In the genomic region with DNA sequence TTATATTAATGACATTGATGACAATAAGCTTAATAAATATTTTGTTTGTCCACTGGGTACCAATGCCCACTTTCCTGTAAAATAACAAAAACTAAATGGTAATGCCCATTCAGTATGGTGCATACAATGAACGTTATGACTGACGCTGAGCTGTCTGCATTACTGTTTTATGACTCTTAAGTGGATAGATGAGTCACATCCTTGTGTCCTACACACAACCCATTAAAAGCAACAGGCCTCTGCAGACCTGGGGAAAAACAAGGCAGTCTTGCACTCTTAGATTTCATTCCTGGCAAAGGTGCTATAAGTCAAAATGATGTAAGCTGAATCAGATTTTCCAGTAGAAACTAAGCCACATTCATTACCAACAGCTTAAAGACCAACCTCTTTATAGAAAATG, we compare ENCODE assay signal across 7 cellular contexts.
DNase-seq lines count a peak whose midpoint lies in the region; FAIRE-seq and TF ChIP-seq lines count a peak whose summit lies in the region.

No MANE protein-coding gene starts in this region.

- H3K27me3 Mint-ChIP-seq in nephron progenitor cell (ENCODE audit: low read depth, poor library complexity), result peaks cover 3% of the 10 kb centered on the region

- in situ Hi-C loops in astrocyte of the spinal cord (cut with HindIII; ENCODE audit: low sequenced_read_pairs), result no loop called here

- H3K9me3 Mint-ChIP-seq in nephron progenitor cell, result peaks cover 14% of the 10 kb centered on the region

- DNase-seq in H54 (ENCODE audit: insufficient read length, low spot score), result no peak
- DNase-seq in NCI-H226, result peak; percentile 96
- peak; percentile 98 for DNase-seq in astrocyte of the spinal cord (ENCODE audit: low read depth, low spot score)
- peak; percentile 94 for DNase-seq in retinal pigment epithelial cell (ENCODE audit: low read depth)
- no peak for DNase-seq in nephron progenitor cell
- DNase-seq in HUDEP-2 (lab: John Stamatoyannopoulos, UW; ENCODE audit: unreplicated experiment in 76 of 76), result no peak
- no peak for DNase-seq in activated gamma-delta T cell treated with Interleukin-2 at 50 U/mL for 16 hours

- H3K4me3 Mint-ChIP-seq in nephron progenitor cell, result no peak overlapping the region

- H3K4me3 ChIP-seq in astrocyte of the spinal cord (ENCODE audit: low read depth, low read length) (no peak overlapping the region), retinal pigment epithelial cell (ENCODE audit: low read length) (no peak overlapping the region)

- TF ChIP-seq POLR2A in H54 (IDR thresholded peaks at IDR 0.05; ENCODE audit: low read depth, low read length), result no peak

- H3K4me1 Mint-ChIP-seq in nephron progenitor cell, result peaks cover 16% of the 10 kb centered on the region

- FAIRE-seq in H54 (lab: Jason Lieb, UNC), result peak; percentile 94

- H3K27ac Mint-ChIP-seq in nephron progenitor cell, result no peak overlapping the region

- no peak for TF ChIP-seq CTCF in astrocyte of the spinal cord (IDR thresholded peaks at IDR 0.05; ENCODE audit: low read depth, low read length)
- no peak for TF ChIP-seq CTCF in retinal pigment epithelial cell (conservative IDR thresholded peaks at IDR 0.05; ENCODE audit: low read depth, low read length)
- TF ChIP-seq CTCF in nephron progenitor cell (IDR thresholded peaks at IDR 0.05), result no peak

- H3K36me3 Mint-ChIP-seq in nephron progenitor cell (ENCODE audit: low read depth), result no peaks in the 10 kb centered on the region

Comparison
In these comparisons a context has a peak if more than half of its experiments do, and no peak if none do; other contexts are left out.
1. DNase-seq: peak in NCI-H226 (single experiment), astrocyte of the spinal cord (single experiment) and retinal pigment epithelial cell (single experiment); none in H54 (single experiment), nephron progenitor cell (single experiment), HUDEP-2 (0 of 76) and activated gamma-delta T cell treated with Interleukin-2 at 50 U/mL for 16 hours (single experiment).